7 cellular contexts compared by ENCODE assay signal in the genomic region with DNA sequence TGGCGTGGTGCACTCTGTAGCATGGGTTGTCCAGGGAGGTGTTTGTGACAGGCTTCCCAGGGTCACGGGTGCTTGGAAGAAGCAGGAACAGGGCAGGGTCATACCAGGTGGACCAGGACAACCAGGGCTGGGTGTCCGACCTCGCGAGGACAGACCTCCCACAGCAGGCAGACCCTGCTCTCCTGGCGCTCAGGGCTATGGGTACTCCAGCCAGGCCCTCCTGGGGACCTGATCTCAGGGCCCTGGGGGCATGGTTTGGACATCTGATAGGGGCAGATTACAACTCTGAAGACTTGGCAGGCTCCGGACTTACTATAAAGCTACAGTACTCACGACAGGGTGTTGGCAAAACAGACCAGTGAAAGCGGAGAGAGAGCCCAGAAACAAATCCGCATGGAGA.
DNase-seq lines count a peak whose midpoint lies in the region; ATAC-seq, FAIRE-seq and TF ChIP-seq lines count a peak whose summit lies in the region.
"Not testable (repeated sequence)": the region's sequence is repeated elsewhere in the genome, so short reads cannot be mapped to it uniquely, and the experiment has no call there.

No MANE protein-coding gene starts in this region.

- not testable (repeated sequence) for ATAC-seq in RWPE2 (ENCODE audit: low read depth); Right ventricle myocardium superior (ENCODE audit: poor library complexity); left colon; pancreas; upper lobe of right lung

- H3K27ac ChIP-seq in RWPE2 (ENCODE audit: poor library complexity, severe bottlenecking); pancreas; sigmoid colon; upper lobe of right lung: not testable (repeated sequence)

- TF ChIP-seq POLR2A in sigmoid colon (IDR thresholded peaks at IDR 0.05) = not testable (repeated sequence)

- not testable (repeated sequence) for H3K9me3 ChIP-seq in RWPE2 (ENCODE audit: severe bottlenecking); pancreas; sigmoid colon; upper lobe of right lung

- not testable (repeated sequence) for FAIRE-seq in pancreas (lab: Jason Lieb, UNC)

- H3K4me3 ChIP-seq in RWPE2 (ENCODE audit: severe bottlenecking); pancreas; sigmoid colon; upper lobe of right lung: not testable (repeated sequence)

- intact Hi-C loops in Right ventricle myocardium superior (cut with DNase I); left colon (cut with DNase I, micrococcal nuclease); pancreas (cut with DNase I); sigmoid colon (cut with DNase I); upper lobe of right lung (cut with DNase I): not testable (repeated sequence)

- WGBS in pancreas, 2 donors = 87 to 91% methylated on average over 5 to 7 of the region's 10 CpGs
- 94 to 95% methylated on average over 6 of the region's 10 CpGs for WGBS in sigmoid colon, 2 donors

- TF ChIP-seq CTCF in RWPE2 (IDR thresholded peaks at IDR 0.05; ENCODE audit: poor library complexity, severe bottlenecking); pancreas (IDR thresholded peaks at IDR 0.05); sigmoid colon (IDR thresholded peaks at IDR 0.05); upper lobe of right lung (IDR thresholded peaks at IDR 0.05): not testable (repeated sequence)

- DNase-seq in RWPE2 (ENCODE audit: low spot score) (peak; percentile 23), Right ventricle myocardium superior (peak; percentile 11), left colon (peak; percentile 4 to 18), pancreas (peak in 5 of 6 donors; percentile 8 to 43 (median 16)), sigmoid colon (peak; percentile 52), upper lobe of right lung (peak; percentile 16)
- DNase-seq in activated effector memory CD4-positive, alpha-beta T cell treated with anti-CD3 and anti-CD28 coated beads, Interleukin-2, amount 50 U/mL, for 16 hours = peak; percentile 44

- TF ChIP-seq EP300 in sigmoid colon (IDR thresholded peaks at IDR 0.05) = not testable (repeated sequence)

- H3K36me3 ChIP-seq in RWPE2 (ENCODE audit: low read depth); pancreas; sigmoid colon; upper lobe of right lung: not testable (repeated sequence)

- not testable (repeated sequence) for H3K27me3 ChIP-seq in RWPE2 (ENCODE audit: insufficient read depth, poor library complexity, severe bottlenecking); pancreas; sigmoid colon; upper lobe of right lung

- H3K4me1 ChIP-seq in RWPE2 (ENCODE audit: insufficient read depth, poor library complexity, severe bottlenecking); pancreas; sigmoid colon; upper lobe of right lung: not testable (repeated sequence)
